In the genomic region with DNA sequence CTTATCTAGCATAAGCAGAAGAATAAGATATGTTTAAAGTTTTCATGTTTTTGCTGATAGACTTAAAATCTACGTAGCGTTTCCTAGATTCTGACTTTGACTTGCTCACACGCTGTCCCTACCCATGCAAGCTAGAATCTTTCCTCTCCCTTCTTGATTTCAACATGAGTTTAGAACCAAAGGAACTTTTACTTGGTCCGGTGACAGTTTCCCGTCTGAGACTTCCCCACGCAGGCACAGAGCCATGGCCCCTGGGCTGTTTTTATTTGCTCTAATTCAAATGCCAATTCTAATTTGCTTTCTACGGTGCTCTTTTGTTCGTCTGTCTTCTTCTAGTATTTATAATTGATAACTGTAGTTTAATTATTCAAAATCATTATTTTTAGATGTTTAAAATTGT, we compare ENCODE assay signal across 20 cellular contexts.
"Had no signal": no experiment of that assay in that cellular context is flagged by ENCODE, and none has a peak within 500 bp of the region (broad histone marks: within the 10 kb centered on the region; RNA-seq: fewer than 3 reads in every experiment).

No MANE protein-coding gene starts in this region.

- H3K36me3 ChIP-seq: MG63, SJCRH30 had no signal

- ATAC-seq: SK-N-SH treated with all-trans-retinoic acid at 6 μM for 48 hours had no signal

- H3K9me3 ChIP-seq: MG63, SJCRH30 had no signal

- H3K27ac ChIP-seq: SJCRH30 had no signal

- DNase-seq: KBM-7, MG63, NCI-H1092, NCI-H1105 treated with DMSO at 0.1 percent for 48 hours, NCI-H1417 treated with DMSO at 0.1 percent for 48 hours, NCI-H146, NCI-H1694 treated with DMSO at 0.1 percent for 48 hours, NCI-H2029, NCI-H2081 treated with DMSO at 0.1 percent for 48 hours, NCI-H2171, NCI-H226, NCI-H446, NCI-H510A, NCI-H524 treated with DMSO at 0.1 percent for 48 hours, NCI-H69, NCI-H774, RPMI8226, SHP77 treated with DMSO at 0.1 percent for 48 hours, SJCRH30 had no signal

- H3K27me3 ChIP-seq: MG63, SJCRH30 had no signal

- H3K4me3 ChIP-seq: MG63, SJCRH30 had no signal
